In genomic region chr11:42819126-42819525, GRCh38 we compare ENCODE assay signal across 41 cellular contexts.
"Had no signal": no experiment of that assay in that cellular context is flagged by ENCODE, and none has a peak within 500 bp of the region (broad histone marks: within the 10 kb centered on the region; RNA-seq: fewer than 3 reads in every experiment).

No MANE protein-coding gene starts in this region.

- H3K9me3 Mint-ChIP-seq: activated naive CD4-positive, alpha-beta T cell treated with anti-CD3 and anti-CD28 coated beads, Interleukin-2, amount 50 U/mL, for 24 hours; activated naive CD8-positive, alpha-beta T cell treated with anti-CD3 and anti-CD28 coated beads, Interleukin-2, amount 10 ng/mL, durations not matched to agents 7 days and 5 days had no signal

- H3K4me1 ChIP-seq: adrenal gland, ascending aorta, body of pancreas, breast epithelium had no signal

- H3K4me3 ChIP-seq: adrenal gland, ascending aorta, body of pancreas, breast epithelium, cardiac muscle cell had no signal

- H3K27ac Mint-ChIP-seq: activated naive CD4-positive, alpha-beta T cell treated with anti-CD3 and anti-CD28 coated beads for 36 hours; activated naive CD4-positive, alpha-beta T cell treated with anti-CD3 and anti-CD28 coated beads, Interleukin-2, amount 10 ng/mL, durations not matched to agents 7 days and 5 days; activated naive CD4-positive, alpha-beta T cell treated with anti-CD3 and anti-CD28 coated beads, Interleukin-2, amount 50 U/mL, for 24 hours; activated naive CD4-positive, alpha-beta T cell treated with anti-CD3 and anti-CD28 coated beads, Interleukin-2, amount 50 U/mL, for 72 hours; activated naive CD8-positive, alpha-beta T cell; activated naive CD8-positive, alpha-beta T cell treated with anti-CD3 and anti-CD28 coated beads for 36 hours; activated naive CD8-positive, alpha-beta T cell treated with anti-CD3 and anti-CD28 coated beads, Interleukin-2, amount 10 ng/mL, durations not matched to agents 7 days and 5 days; activated naive CD8-positive, alpha-beta T cell treated with anti-CD3 and anti-CD28 coated beads, Interleukin-2, amount 50 U/mL, for 24 hours; activated T-cell treated with anti-CD3 and anti-CD28 coated beads, Interleukin-2, amount 50 U/mL, for 24 hours; activated T-cell treated with anti-CD3 and anti-CD28 coated beads, Interleukin-2, amount 50 U/mL, for 72 hours; activated T-helper 1 cell treated with anti-CD3 and anti-CD28 coated beads, Interleukin-12 subunit alpha, Interleukin-12 subunit beta, Interleukin-2, Interleukin-4 antibody, amounts not matched to agents 30 ng/mL and 10 ng/mL and 1 ng/mL, durations not matched to agents 14 hours and 24 hours and 36 hours; activated T-helper 17 cell treated with anti-CD3 and anti-CD28 coated beads, Interleukin-2, amount 50 U/mL, for 72 hours; activated T-helper 2 cell treated with anti-CD3 and anti-CD28 coated beads, Interferon-gamma antibody, Interleukin-2, Interleukin-4, amounts not matched to agents 10 μg/mL and 5 μg/mL and 100 μg/mL, durations not matched to agents 14 hours and 24 hours and 36 hours; brain had no signal

- H3K27me3 Mint-ChIP-seq: activated naive CD4-positive, alpha-beta T cell treated with anti-CD3 and anti-CD28 coated beads, Interleukin-2, amount 10 ng/mL, durations not matched to agents 7 days and 5 days; activated naive CD4-positive, alpha-beta T cell treated with anti-CD3 and anti-CD28 coated beads, Interleukin-2, amount 50 U/mL, for 24 hours; activated naive CD8-positive, alpha-beta T cell; activated naive CD8-positive, alpha-beta T cell treated with anti-CD3 and anti-CD28 coated beads for 36 hours; activated naive CD8-positive, alpha-beta T cell treated with anti-CD3 and anti-CD28 coated beads, Interleukin-2, amount 10 ng/mL, durations not matched to agents 7 days and 5 days; activated naive CD8-positive, alpha-beta T cell treated with anti-CD3 and anti-CD28 coated beads, Interleukin-2, amount 50 U/mL, for 24 hours; activated T-cell treated with anti-CD3 and anti-CD28 coated beads, Interleukin-2, amount 50 U/mL, for 24 hours; activated T-helper 17 cell treated with anti-CD3 and anti-CD28 coated beads, Interleukin-2, amount 50 U/mL, for 72 hours; brain; central memory CD8-positive, alpha-beta T cell had no signal

- H3K36me3 Mint-ChIP-seq: activated naive CD4-positive, alpha-beta T cell treated with anti-CD3 and anti-CD28 coated beads, Interleukin-2, amount 10 ng/mL, durations not matched to agents 7 days and 5 days; activated naive CD4-positive, alpha-beta T cell treated with anti-CD3 and anti-CD28 coated beads, Interleukin-2, amount 50 U/mL, for 24 hours; activated naive CD4-positive, alpha-beta T cell treated with anti-CD3 and anti-CD28 coated beads, Interleukin-2, amount 50 U/mL, for 72 hours; activated naive CD8-positive, alpha-beta T cell; activated naive CD8-positive, alpha-beta T cell treated with anti-CD3 and anti-CD28 coated beads for 36 hours; activated naive CD8-positive, alpha-beta T cell treated with anti-CD3 and anti-CD28 coated beads, Interleukin-2, amount 10 ng/mL, durations not matched to agents 7 days and 5 days; brain had no signal

- H3K36me3 ChIP-seq: adrenal gland, ascending aorta, brain microvascular endothelial cell, breast epithelium, cardiac muscle cell had no signal

- H3K27ac ChIP-seq: adrenal gland, ascending aorta, body of pancreas, brain microvascular endothelial cell, breast epithelium, cardiac muscle cell had no signal

- H3K4me1 Mint-ChIP-seq: activated naive CD4-positive, alpha-beta T cell treated with anti-CD3 and anti-CD28 coated beads, Interleukin-2, amount 10 ng/mL, durations not matched to agents 7 days and 5 days; activated naive CD4-positive, alpha-beta T cell treated with anti-CD3 and anti-CD28 coated beads, Interleukin-2, amount 50 U/mL, for 24 hours; activated naive CD8-positive, alpha-beta T cell treated with anti-CD3 and anti-CD28 coated beads for 36 hours; activated naive CD8-positive, alpha-beta T cell treated with anti-CD3 and anti-CD28 coated beads, Interleukin-2, amount 10 ng/mL, durations not matched to agents 7 days and 5 days; activated naive CD8-positive, alpha-beta T cell treated with anti-CD3 and anti-CD28 coated beads, Interleukin-2, amount 50 U/mL, for 24 hours; activated T-helper 17 cell treated with anti-CD3 and anti-CD28 coated beads, Interleukin-2, amount 50 U/mL, for 72 hours; brain; central memory CD8-positive, alpha-beta T cell had no signal

- FAIRE-seq: astrocyte, bronchial epithelial cell had no signal

- H3K27me3 ChIP-seq: adrenal gland, ascending aorta, body of pancreas, brain microvascular endothelial cell, breast epithelium, cardiac muscle cell had no signal

- H3K9me3 ChIP-seq: adrenal gland, ascending aorta, body of pancreas, breast epithelium had no signal

- H3K4me3 Mint-ChIP-seq: activated naive CD4-positive, alpha-beta T cell treated with anti-CD3 and anti-CD28 coated beads for 36 hours; activated naive CD4-positive, alpha-beta T cell treated with anti-CD3 and anti-CD28 coated beads, Interleukin-2, amount 10 ng/mL, durations not matched to agents 7 days and 5 days; activated naive CD4-positive, alpha-beta T cell treated with anti-CD3 and anti-CD28 coated beads, Interleukin-2, amount 50 U/mL, for 24 hours; activated naive CD8-positive, alpha-beta T cell; activated naive CD8-positive, alpha-beta T cell treated with anti-CD3 and anti-CD28 coated beads for 36 hours; activated naive CD8-positive, alpha-beta T cell treated with anti-CD3 and anti-CD28 coated beads, Interleukin-2, amount 10 ng/mL, durations not matched to agents 7 days and 5 days; activated naive CD8-positive, alpha-beta T cell treated with anti-CD3 and anti-CD28 coated beads, Interleukin-2, amount 50 U/mL, for 24 hours; activated T-cell treated with anti-CD3 and anti-CD28 coated beads, Interleukin-2, amount 50 U/mL, for 24 hours; activated T-cell treated with anti-CD3 and anti-CD28 coated beads, Interleukin-2, amount 50 U/mL, for 4 hours; activated T-cell treated with anti-CD3 and anti-CD28 coated beads, Interleukin-2, amount 50 U/mL, for 72 hours; activated T-helper 1 cell treated with anti-CD3 and anti-CD28 coated beads, Interleukin-12 subunit alpha, Interleukin-12 subunit beta, Interleukin-2, Interleukin-4 antibody, amounts not matched to agents 30 ng/mL and 10 ng/mL and 1 ng/mL, durations not matched to agents 14 hours and 24 hours and 36 hours; activated T-helper 17 cell treated with anti-CD3 and anti-CD28 coated beads, Interleukin-2, amount 50 U/mL, for 72 hours; brain; central memory CD8-positive, alpha-beta T cell had no signal

- ATAC-seq: activated naive CD4-positive, alpha-beta T cell treated with anti-CD3 and anti-CD28 coated beads, Interleukin-2, amount 50 U/mL, for 72 hours; activated naive CD8-positive, alpha-beta T cell treated with anti-CD3 and anti-CD28 coated beads, Interleukin-2, amount 50 U/mL, for 24 hours; activated T-cell treated with anti-CD3 and anti-CD28 coated beads, Interleukin-2, amount 50 U/mL, for 4 hours; activated T-cell treated with anti-CD3 and anti-CD28 coated beads, Interleukin-2, amount 50 U/mL, for 72 hours; activated T-helper 17 cell treated with anti-CD3 and anti-CD28 coated beads, Interleukin-2, amount 50 U/mL, for 72 hours; body of pancreas had no signal

- DNase-seq: activated effector memory CD4-positive, alpha-beta T cell treated with anti-CD3 and anti-CD28 coated beads, Interleukin-2, amount 50 U/mL, for 16 hours; activated effector memory CD4-positive, alpha-beta T cell treated with Interleukin-2 at 50 U/mL for 16 hours; activated gamma-delta T cell; activated gamma-delta T cell treated with Interleukin-2 at 50 U/mL for 16 hours; activated naive CD4-positive, alpha-beta T cell; activated naive CD4-positive, alpha-beta T cell treated with anti-CD3 and anti-CD28 coated beads for 36 hours; activated naive CD4-positive, alpha-beta T cell treated with anti-CD3 and anti-CD28 coated beads, Interleukin-2, amount 10 ng/mL, durations not matched to agents 7 days and 5 days; activated naive CD4-positive, alpha-beta T cell treated with anti-CD3 and anti-CD28 coated beads, Interleukin-2, amount 50 U/mL, for 16 hours; activated naive CD4-positive, alpha-beta T cell treated with Interleukin-2 at 50 U/mL for 16 hours; activated naive CD8-positive, alpha-beta T cell treated with anti-CD3 and anti-CD28 coated beads for 36 hours; activated naive CD8-positive, alpha-beta T cell treated with anti-CD3 and anti-CD28 coated beads, Interleukin-2, amount 10 ng/mL, durations not matched to agents 7 days and 5 days; activated naive CD8-positive, alpha-beta T cell treated with anti-CD3 and anti-CD28 coated beads, Interleukin-2, amount 50 U/mL, for 24 hours; activated T-cell treated with anti-CD3 and anti-CD28 coated beads for 4 hours; activated T-cell treated with anti-CD3 and anti-CD28 coated beads, Interleukin-2, amount 50 U/mL, for 1 hour; activated T-cell treated with anti-CD3 and anti-CD28 coated beads, Interleukin-2, amount 50 U/mL, for 24 hours; activated T-cell treated with anti-CD3 and anti-CD28 coated beads, Interleukin-2, amount 50 U/mL, for 4 hours; activated T-cell treated with anti-CD3 and anti-CD28 coated beads, Interleukin-2, amount 50 U/mL, for 48 hours; activated T-cell treated with anti-CD3 and anti-CD28 coated beads, Interleukin-2, amount 50 U/mL, for 72 hours; adrenal gland; amniotic stem cell; amygdala; anterior cingulate cortex; aorta; body of pancreas; brain microvascular endothelial cell; caudate nucleus; central memory CD4-positive, alpha-beta T cell; cerebellar nuclear complex had no signal
